In the genomic region with DNA sequence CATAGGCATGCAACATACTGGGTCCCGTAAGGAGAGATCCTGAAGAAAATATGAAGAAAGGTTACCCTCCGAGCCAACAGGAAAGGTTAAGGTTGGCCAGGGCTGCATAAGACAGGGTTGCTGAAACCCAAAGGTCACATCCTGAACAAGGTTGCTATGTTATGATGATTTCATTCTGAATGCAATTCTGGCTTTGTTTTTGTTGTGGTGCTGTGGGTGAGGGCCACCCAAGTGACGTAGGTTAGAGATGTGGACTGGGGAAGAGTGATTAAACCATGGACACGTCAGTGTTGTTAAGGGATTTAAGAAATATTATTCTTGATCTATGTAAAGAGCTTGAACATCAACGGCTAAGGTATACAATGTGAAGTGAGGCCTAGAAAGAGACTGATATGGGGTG, we compare ENCODE assay signal across 8 cellular contexts. TPM values are rescaled to one million over a fixed set of nuclear protein-coding genes. Genes with fewer than 3 reads are reported as not detected.
DNase-seq lines count a peak whose midpoint lies in the region; ATAC-seq and TF ChIP-seq lines count a peak whose summit lies in the region.

No MANE protein-coding gene starts in this region.

- POLR2A ChIA-PET in CD4-positive, alpha-beta T cell (lab: Charles Lee): no interaction called here

- DNase-seq in CD4-positive, alpha-beta T cell: peak in 2 of 10 experiments; percentile 6 to 11
- peak; percentile 19 for DNase-seq in T-helper 2 cell treated with Interferon-gamma antibody and Interleukin-4, amounts not matched to agents 5 μg/mL and 100 μg/mL, for 36 hours (ENCODE audit: low spot score)
- peak; percentile 75 for DNase-seq in fibroblast of mammary gland (ENCODE audit: low read depth)
- DNase-seq in osteoblast (ENCODE audit: insufficient read length, low spot score, missing footprints): peak; percentile 18
- DNase-seq in NCI-H226: no peak
- DNase-seq in HuH-7.5 (ENCODE audit: low spot score): no peak
- DNase-seq in NCI-H2029 (lab: John Stamatoyannopoulos, UW): no peak

- no peak for TF ChIP-seq CTCF in CD4-positive, alpha-beta T cell (IDR thresholded peaks at IDR 0.05)
- no peak for TF ChIP-seq CTCF in fibroblast of mammary gland (conservative IDR thresholded peaks at IDR 0.05; ENCODE audit: control insufficient read depth, insufficient read depth, low read depth, low read length)
- no peak for TF ChIP-seq CTCF in osteoblast (IDR thresholded peaks at IDR 0.05; ENCODE audit: extremely low read depth, low read depth, low read length)

- H3K27ac ChIP-seq in CD4-positive, alpha-beta T cell (ENCODE audit: low read depth, low read length): no peak overlapping the region
- H3K27ac ChIP-seq in osteoblast (ENCODE audit: low read depth, low read length): peak overlapping the region; percentile 96

- peak; percentile 76 for ATAC-seq in CD4-positive, alpha-beta T cell (ENCODE audit: poor library complexity)
- ATAC-seq in GM18498 (IDR thresholded peaks at IDR 0.05; ENCODE audit: unreplicated experiment): no peak

- H3K9me3 ChIP-seq in CD4-positive, alpha-beta T cell (ENCODE audit: control insufficient read depth, low read length): no peaks in the 10 kb centered on the region
- H3K9me3 ChIP-seq in osteoblast (ENCODE audit: low read depth, low read length): no peaks in the 10 kb centered on the region

- no peaks in the 10 kb centered on the region for H3K27me3 ChIP-seq in CD4-positive, alpha-beta T cell (ENCODE audit: control insufficient read depth, insufficient read depth, low read length)
- H3K27me3 ChIP-seq in osteoblast (ENCODE audit: insufficient read depth, low read length): no peaks in the 10 kb centered on the region

- H3K79me2 ChIP-seq in osteoblast (ENCODE audit: insufficient read depth, low read length): peaks cover 97% of the 10 kb centered on the region

- peaks cover 65% of the 10 kb centered on the region for H3K4me1 ChIP-seq in osteoblast (ENCODE audit: insufficient read depth, low read length)

- peak overlapping the region; percentile 53 for H3K4me2 ChIP-seq in osteoblast (ENCODE audit: insufficient read depth, low read length)

- H3K27me3 Mint-ChIP-seq in CD4-positive, alpha-beta T cell: no peaks in the 10 kb centered on the region
- H3K27me3 Mint-ChIP-seq in T-helper 2 cell treated with Interferon-gamma antibody and Interleukin-4, amounts not matched to agents 5 μg/mL and 100 μg/mL, for 36 hours (ENCODE audit: low read depth): peaks cover 2% of the 10 kb centered on the region

- H3K36me3 Mint-ChIP-seq in CD4-positive, alpha-beta T cell (ENCODE audit: low read depth): no peaks in the 10 kb centered on the region
- H3K36me3 Mint-ChIP-seq in T-helper 2 cell treated with Interferon-gamma antibody and Interleukin-4, amounts not matched to agents 5 μg/mL and 100 μg/mL, for 36 hours (ENCODE audit: low read depth): no peaks in the 10 kb centered on the region

- H4K20me1 ChIP-seq in osteoblast (ENCODE audit: insufficient read depth, low read length): no peaks in the 10 kb centered on the region

- H3K4me3 Mint-ChIP-seq in CD4-positive, alpha-beta T cell: peak overlapping the region; percentile 26
- H3K4me3 Mint-ChIP-seq in T-helper 2 cell treated with Interferon-gamma antibody and Interleukin-4, amounts not matched to agents 5 μg/mL and 100 μg/mL, for 36 hours: no peak overlapping the region

- intact Hi-C loops in CD4-positive, alpha-beta T cell (cut with DNase I, micrococcal nuclease): no loop called here

- H3K36me3 ChIP-seq in osteoblast (ENCODE audit: insufficient read depth, low read length): peaks cover 4% of the 10 kb centered on the region

- no peak overlapping the region for H3K4me3 ChIP-seq in fibroblast of mammary gland (ENCODE audit: control insufficient read depth, low read depth, low read length)
- no peak overlapping the region for H3K4me3 ChIP-seq in osteoblast (ENCODE audit: insufficient read depth, low read length)

- H3K27ac Mint-ChIP-seq in CD4-positive, alpha-beta T cell: peak overlapping the region; percentile 25
- H3K27ac Mint-ChIP-seq in T-helper 2 cell treated with Interferon-gamma antibody and Interleukin-4, amounts not matched to agents 5 μg/mL and 100 μg/mL, for 36 hours: peak overlapping the region; percentile 34

- H3K4me1 Mint-ChIP-seq in CD4-positive, alpha-beta T cell (ENCODE audit: low read depth): peaks cover 7% of the 10 kb centered on the region
- peaks cover 17% of the 10 kb centered on the region for H3K4me1 Mint-ChIP-seq in T-helper 2 cell treated with Interferon-gamma antibody and Interleukin-4, amounts not matched to agents 5 μg/mL and 100 μg/mL, for 36 hours (ENCODE audit: low read depth)

- no peak overlapping the region for H2AFZ ChIP-seq in osteoblast (ENCODE audit: low read length)

- H3K9me3 Mint-ChIP-seq in CD4-positive, alpha-beta T cell: no peaks in the 10 kb centered on the region
- H3K9me3 Mint-ChIP-seq in T-helper 2 cell treated with Interferon-gamma antibody and Interleukin-4, amounts not matched to agents 5 μg/mL and 100 μg/mL, for 36 hours: no peaks in the 10 kb centered on the region

- CTCF ChIA-PET in CD4-positive, alpha-beta T cell (lab: Charles Lee): no interaction called here

RNA-seq across cellular contexts. Expression of a gene that starts 60.0 kb away (rescaled TPM):
- total RNA-seq in CD4-positive, alpha-beta T cell: 10 to 100 TPM; 12.3 to 13.4 TPM
- 119 and 128 TPM in 2 replicates for total RNA-seq in osteoblast

Comparison
In these comparisons a context has a peak if more than half of its experiments do, and no peak if none do; other contexts are left out.
1. DNase-seq: peak in T-helper 2 cell treated with Interferon-gamma antibody and Interleukin-4, amounts not matched to agents 5 μg/mL and 100 μg/mL, for 36 hours (single experiment), fibroblast of mammary gland (single experiment) and osteoblast (single experiment); none in NCI-H226 (single experiment), HuH-7.5 (single experiment) and NCI-H2029 (single experiment).